In the genomic region with DNA sequence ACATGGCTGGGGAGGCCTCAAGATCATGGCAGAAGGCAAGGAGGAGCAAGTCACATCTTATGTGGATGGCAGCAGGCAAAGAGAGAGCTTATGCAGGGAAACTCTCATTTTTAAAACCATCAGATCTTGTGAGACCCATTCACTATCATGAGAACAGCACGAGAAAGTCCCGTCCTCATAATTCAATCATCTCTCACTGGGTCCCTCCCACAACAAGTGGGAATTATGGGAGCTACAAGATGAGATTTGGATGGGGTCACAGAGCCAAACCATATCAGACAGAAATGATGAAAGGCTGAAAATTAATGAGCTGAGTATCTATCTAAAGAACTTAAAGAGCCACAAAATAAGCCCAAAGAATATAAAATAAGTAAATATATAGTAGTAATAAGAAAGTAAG, we compare ENCODE assay signal across 1 cellular context.
TF ChIP-seq lines count a peak whose summit lies in the region.
"Not testable (repeated sequence)": the region's sequence is repeated elsewhere in the genome, so short reads cannot be mapped to it uniquely, and the experiment has no call there.

No MANE protein-coding gene starts in this region.

TF ChIP-seq in K562, 482 proteins besides CTCF, POLR2A, EP300 and RAD21:
- TF ChIP-seq, protein P1, sequence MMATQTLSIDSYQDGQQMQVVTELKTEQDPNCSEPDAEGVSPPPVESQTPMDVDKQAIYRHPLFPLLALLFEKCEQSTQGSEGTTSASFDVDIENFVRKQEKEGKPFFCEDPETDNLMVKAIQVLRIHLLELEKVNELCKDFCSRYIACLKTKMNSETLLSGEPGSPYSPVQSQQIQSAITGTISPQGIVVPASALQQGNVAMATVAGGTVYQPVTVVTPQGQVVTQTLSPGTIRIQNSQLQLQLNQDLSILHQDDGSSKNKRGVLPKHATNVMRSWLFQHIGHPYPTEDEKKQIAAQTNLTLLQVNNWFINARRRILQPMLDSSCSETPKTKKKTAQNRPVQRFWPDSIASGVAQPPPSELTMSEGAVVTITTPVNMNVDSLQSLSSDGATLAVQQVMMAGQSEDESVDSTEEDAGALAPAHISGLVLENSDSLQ (IDR thresholded peaks at IDR 0.05), result peak; percentile 53
- TF ChIP-seq MEIS2 (IDR thresholded peaks at IDR 0.05; ENCODE audit: partially characterized antibody), result peak; percentile 81
- TF ChIP-seq, protein P2, sequence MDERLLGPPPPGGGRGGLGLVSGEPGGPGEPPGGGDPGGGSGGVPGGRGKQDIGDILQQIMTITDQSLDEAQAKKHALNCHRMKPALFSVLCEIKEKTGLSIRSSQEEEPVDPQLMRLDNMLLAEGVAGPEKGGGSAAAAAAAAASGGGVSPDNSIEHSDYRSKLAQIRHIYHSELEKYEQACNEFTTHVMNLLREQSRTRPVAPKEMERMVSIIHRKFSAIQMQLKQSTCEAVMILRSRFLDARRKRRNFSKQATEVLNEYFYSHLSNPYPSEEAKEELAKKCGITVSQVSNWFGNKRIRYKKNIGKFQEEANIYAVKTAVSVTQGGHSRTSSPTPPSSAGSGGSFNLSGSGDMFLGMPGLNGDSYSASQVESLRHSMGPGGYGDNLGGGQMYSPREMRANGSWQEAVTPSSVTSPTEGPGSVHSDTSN (CRISPR knock-in tag; IDR thresholded peaks at IDR 0.05; ENCODE audit: low read depth), result not testable (repeated sequence)
- TF ChIP-seq, protein P2 (tag; conservative IDR thresholded peaks at IDR 0.05; ENCODE audit: low read depth), result peak; percentile 73
